ENCODE assay signal across 17 cellular contexts in the genomic region with DNA sequence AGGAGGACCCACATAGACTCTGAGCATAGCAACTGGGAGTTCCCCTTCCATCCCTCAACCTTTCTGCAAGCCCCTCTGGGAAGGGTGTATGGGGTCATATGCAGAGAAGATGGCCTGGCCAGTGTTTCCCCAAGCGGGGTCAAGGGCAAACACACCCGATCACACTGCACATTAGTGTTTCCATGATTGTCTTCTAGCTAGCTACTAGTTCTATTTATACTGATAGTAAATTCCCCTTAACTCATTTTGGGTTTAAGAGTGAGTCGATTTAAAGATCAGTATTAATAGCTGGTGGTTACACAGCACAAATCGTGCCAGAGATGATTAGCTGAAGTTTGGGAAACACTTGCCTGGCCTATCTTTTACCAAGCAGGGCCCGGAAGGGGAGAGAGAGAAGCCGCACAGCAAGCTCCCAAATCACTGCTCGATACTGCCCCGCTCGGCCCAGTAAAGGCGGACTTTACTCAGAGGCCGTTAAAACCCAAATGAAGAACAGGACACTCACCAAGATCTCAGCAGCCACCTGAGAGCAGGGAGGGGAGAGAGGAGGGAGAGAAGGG. TPM values are rescaled to one million over a fixed set of nuclear protein-coding genes. Genes with fewer than 3 reads are reported as not detected.
DNase-seq lines count a peak whose midpoint lies in the region; ATAC-seq and TF ChIP-seq lines count a peak whose summit lies in the region.
"Had no signal": no experiment of that assay in that cellular context is flagged by ENCODE, and none has a peak within 500 bp of the region (broad histone marks: within the 10 kb centered on the region; RNA-seq: fewer than 3 reads in every experiment).

No MANE protein-coding gene starts in this region.

- H3K4me1 ChIP-seq in cardiac muscle cell (ENCODE audit: low read depth) (no peaks in the 10 kb centered on the region), osteoblast (ENCODE audit: insufficient read depth, low read length) (peaks cover 5% of the 10 kb centered on the region)
- H3K4me1 ChIP-seq: neural progenitor cell had no signal

- H3K27me3 ChIP-seq in cardiac muscle cell (no peaks in the 10 kb centered on the region), osteoblast (ENCODE audit: insufficient read depth, low read length) (no peaks in the 10 kb centered on the region)
- H3K27me3 ChIP-seq: neural progenitor cell had no signal

- no peak overlapping the region for H3K4me3 ChIP-seq in cardiac muscle cell
- H3K4me3 ChIP-seq in osteoblast (ENCODE audit: insufficient read depth, low read length), result no peak overlapping the region
- H3K4me3 ChIP-seq: neural progenitor cell had no signal

- H2AFZ ChIP-seq in osteoblast (ENCODE audit: low read length), result no peak overlapping the region
- H2AFZ ChIP-seq: neural progenitor cell had no signal

- no peak for DNase-seq in stimulated activated naive CD8-positive, alpha-beta T cell treated with anti-CD3 and anti-CD28 coated beads, Interleukin-15, Interleukin-2, amounts not matched to agents 100 U/mL and 50 U/mL, for 24 hours
- DNase-seq in stimulated activated naive CD8-positive, alpha-beta T cell treated with anti-CD3 and anti-CD28 coated beads, Interleukin-15, amount 100 ng/mL, for 72 hours, result no peak
- DNase-seq in cardiac muscle cell (ENCODE audit: low read depth in 1 of 2, low spot score in 1 of 2) (no peak), UCSD-AML1 (lab: John Stamatoyannopoulos, UW; ENCODE audit: unreplicated experiment) (no peak), substantia nigra (lab: John Stamatoyannopoulos, UW) (no peak), occipital lobe (lab: John Stamatoyannopoulos, UW) (no peak), osteoblast (ENCODE audit: insufficient read length, low spot score, missing footprints) (no peak)
- DNase-seq: activated CD4-positive, CD25-positive, alpha-beta regulatory T cell; AML-193; central memory CD4-positive, alpha-beta T cell; left colon; NCI-H187 treated with DMSO at 0.1 percent for 48 hours; NCI-H774; stimulated activated CD4-positive, alpha-beta T cell treated with anti-CD3 and anti-CD28 coated beads, Interleukin-12 subunit alpha, Interleukin-12 subunit beta, amount 100 ng/mL, for 4 hours had no signal

- peak; percentile 37 for ATAC-seq in stimulated activated naive CD8-positive, alpha-beta T cell treated with anti-CD3 and anti-CD28 coated beads, Interleukin-15, Interleukin-2, amounts not matched to agents 100 U/mL and 50 U/mL, for 24 hours
- no peak for ATAC-seq in stimulated activated naive CD8-positive, alpha-beta T cell treated with anti-CD3 and anti-CD28 coated beads, Interleukin-15, amount 100 ng/mL, for 72 hours
- peak; percentile 51 for ATAC-seq in HG02759 (IDR thresholded peaks at IDR 0.05; ENCODE audit: unreplicated experiment)
- ATAC-seq: left colon had no signal

- H3K79me2 ChIP-seq in osteoblast (ENCODE audit: insufficient read depth, low read length), result no peaks in the 10 kb centered on the region

- no peak overlapping the region for H3K4me3 Mint-ChIP-seq in stimulated activated naive CD8-positive, alpha-beta T cell treated with anti-CD3 and anti-CD28 coated beads, Interleukin-15, amount 100 ng/mL, for 72 hours
- H3K4me3 Mint-ChIP-seq: neural progenitor cell had no signal

- peaks cover 5% of the 10 kb centered on the region for H3K4me1 Mint-ChIP-seq in stimulated activated naive CD8-positive, alpha-beta T cell treated with anti-CD3 and anti-CD28 coated beads, Interleukin-15, amount 100 ng/mL, for 72 hours
- H3K4me1 Mint-ChIP-seq: neural progenitor cell had no signal

- no peak overlapping the region for H3K4me2 ChIP-seq in osteoblast (ENCODE audit: insufficient read depth, low read length)
- H3K4me2 ChIP-seq: neural progenitor cell had no signal

- peak overlapping the region; percentile 53 for H3K27ac ChIP-seq in cardiac muscle cell
- no peak overlapping the region for H3K27ac ChIP-seq in substantia nigra (ENCODE audit: low read depth, low read length, poor library complexity, severe bottlenecking)
- no peak overlapping the region for H3K27ac ChIP-seq in osteoblast (ENCODE audit: low read depth, low read length)
- H3K27ac ChIP-seq: epithelial cell of prostate, neural progenitor cell had no signal

- H4K20me1 ChIP-seq in osteoblast (ENCODE audit: insufficient read depth, low read length), result peaks cover 11% of the 10 kb centered on the region

- H3K36me3 ChIP-seq in cardiac muscle cell, result peaks cover 80% of the 10 kb centered on the region
- H3K36me3 ChIP-seq in osteoblast (ENCODE audit: insufficient read depth, low read length), result peaks cover 87% of the 10 kb centered on the region
- H3K36me3 ChIP-seq: neural progenitor cell had no signal

- no peak for TF ChIP-seq CTCF in cardiac muscle cell (IDR thresholded peaks at IDR 0.05; ENCODE audit: low read depth, low read length)
- TF ChIP-seq CTCF in osteoblast (IDR thresholded peaks at IDR 0.05; ENCODE audit: extremely low read depth, low read depth, low read length), result no peak

- H3K9me3 ChIP-seq in cardiac muscle cell (ENCODE audit: low read depth) (no peaks in the 10 kb centered on the region), osteoblast (ENCODE audit: low read depth, low read length) (no peaks in the 10 kb centered on the region)

- no peaks in the 10 kb centered on the region for H3K27me3 Mint-ChIP-seq in stimulated activated naive CD8-positive, alpha-beta T cell treated with anti-CD3 and anti-CD28 coated beads, Interleukin-15, amount 100 ng/mL, for 72 hours

- H3K9me3 Mint-ChIP-seq in stimulated activated naive CD8-positive, alpha-beta T cell treated with anti-CD3 and anti-CD28 coated beads, Interleukin-15, amount 100 ng/mL, for 72 hours, result no peaks in the 10 kb centered on the region
- H3K9me3 Mint-ChIP-seq: neural progenitor cell had no signal

- peak overlapping the region in 1 of 2 donors; percentile 21 for H3K27ac Mint-ChIP-seq in stimulated activated naive CD8-positive, alpha-beta T cell treated with anti-CD3 and anti-CD28 coated beads, Interleukin-15, amount 100 ng/mL, for 72 hours
- H3K27ac Mint-ChIP-seq: neural progenitor cell had no signal

RNA-seq across cellular contexts. Expression of gene TNIP1, which starts 29.4 kb away (rescaled TPM):
- total RNA-seq in cardiac muscle cell (134 and 147 TPM in 2 replicates), occipital lobe (18.1 TPM), osteoblast (66.3 and 85.8 TPM in 2 replicates)
- 94.9 and 104 TPM in 2 replicates for polyA plus RNA-seq in cardiac muscle cell

RNA-seq across cellular contexts. Expression of gene ANXA6, which starts 47.4 kb away (rescaled TPM):
- total RNA-seq in cardiac muscle cell (628 and 658 TPM in 2 replicates), occipital lobe (74.7 TPM), osteoblast (343 and 353 TPM in 2 replicates)
- 404 and 448 TPM in 2 replicates for polyA plus RNA-seq in cardiac muscle cell
